Comparison of ENCODE assay signal across 1 cellular context in genomic region chr9:109555215-109555614, GRCh38.
TF ChIP-seq lines count a peak whose summit lies in the region.

No MANE protein-coding gene starts in this region.

TF ChIP-seq in WTC11, 78 proteins besides CTCF, POLR2A, EP300 and RAD21 (continued from another document):
- no peak for TF ChIP-seq TP53 (CRISPR knock-in tag; IDR thresholded peaks at IDR 0.05)
- no peak for TF ChIP-seq ATF6 (CRISPR knock-in tag; IDR thresholded peaks at IDR 0.05)
- no peak for TF ChIP-seq RORB (CRISPR knock-in tag; IDR thresholded peaks at IDR 0.05)
- no peak for TF ChIP-seq ZNF281 (CRISPR knock-in tag; IDR thresholded peaks at IDR 0.05)
- TF ChIP-seq IRF1 (CRISPR knock-in tag; IDR thresholded peaks at IDR 0.05), result no peak
- TF ChIP-seq ZMAT4 (CRISPR knock-in tag; IDR thresholded peaks at IDR 0.05), result no peak
